In the genomic region with DNA sequence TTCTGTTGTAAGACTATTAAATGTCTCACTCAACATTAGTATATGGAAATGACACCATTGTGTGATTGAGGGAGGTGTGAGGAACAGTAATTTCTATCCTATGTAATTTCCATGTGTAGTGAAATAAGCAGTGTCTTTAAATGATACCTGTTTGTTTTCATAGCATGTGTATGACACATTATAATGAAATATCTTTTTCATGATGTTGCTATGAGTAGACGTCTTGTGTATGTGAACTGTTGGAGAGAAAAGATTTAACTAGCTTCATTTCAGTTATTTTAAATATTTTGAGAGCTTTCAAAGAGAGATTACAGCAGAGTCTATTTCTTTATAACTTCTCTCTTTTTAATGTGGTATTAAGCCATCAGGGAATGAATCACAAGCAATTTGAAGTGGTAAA, we compare ENCODE assay signal across 32 cellular contexts.
"Had no signal": no experiment of that assay in that cellular context is flagged by ENCODE, and none has a peak within 500 bp of the region (broad histone marks: within the 10 kb centered on the region; RNA-seq: fewer than 3 reads in every experiment).

No MANE protein-coding gene starts in this region.

- H3K4me3 ChIP-seq: Peyer's patch had no signal

- FAIRE-seq: colon had no signal

- DNase-seq: activated CD4-positive, alpha-beta T cell treated with anti-CD3 and anti-CD28 coated beads for 1 hour; activated CD4-positive, alpha-beta T cell treated with anti-CD3 and anti-CD28 coated beads for 48 hours; activated CD4-positive, alpha-beta T cell treated with anti-CD3 and anti-CD28 coated beads, Interleukin-2, amount 50 U/mL, for 4 hours; activated CD4-positive, CD25-positive, alpha-beta regulatory T cell; activated CD8-positive, alpha-beta T cell treated with anti-CD3 and anti-CD28 coated beads for 36 hours; activated effector memory CD4-positive, alpha-beta T cell treated with Interleukin-2 at 50 U/mL for 16 hours; activated naive CD4-positive, alpha-beta T cell treated with anti-CD3 and anti-CD28 coated beads, Interleukin-2, amount 10 ng/mL, durations not matched to agents 7 days and 5 days; activated naive CD8-positive, alpha-beta T cell treated with anti-CD3 and anti-CD28 coated beads, Interleukin-2, amount 50 U/mL, for 24 hours; activated T-cell treated with anti-CD3 and anti-CD28 coated beads, Interleukin-2, amount 50 U/mL, for 4 hours; anterior cingulate cortex; central memory CD4-positive, alpha-beta T cell; Kasumi-1; NCI-H1092 treated with DMSO at 0.1 percent for 48 hours; NCI-H1417; NCI-H146; NCI-H187; NCI-H2029 treated with DMSO at 0.1 percent for 48 hours; NCI-H2171 treated with DMSO at 0.1 percent for 48 hours; NCI-H2227 treated with DMSO at 0.1 percent for 48 hours; NCI-H446; NCI-H510A treated with DMSO at 0.1 percent for 48 hours; NK-92 treated with Interleukin-12 subunit alpha and Interleukin-12 subunit beta, amount 100 ng/mL, for 24 hours; PC-3; Peyer's patch; SIG-M5; SW 1271; T-helper 1 cell; T1000; WERI-Rb-1 had no signal

- H3K27me3 Mint-ChIP-seq: activated CD8-positive, alpha-beta T cell treated with anti-CD3 and anti-CD28 coated beads for 36 hours; activated naive CD4-positive, alpha-beta T cell treated with anti-CD3 and anti-CD28 coated beads, Interleukin-2, amount 10 ng/mL, durations not matched to agents 7 days and 5 days; activated naive CD8-positive, alpha-beta T cell; activated naive CD8-positive, alpha-beta T cell treated with anti-CD3 and anti-CD28 coated beads, Interleukin-2, amount 50 U/mL, for 24 hours; brain had no signal

- H3K4me1 Mint-ChIP-seq: activated naive CD4-positive, alpha-beta T cell treated with anti-CD3 and anti-CD28 coated beads, Interleukin-2, amount 10 ng/mL, durations not matched to agents 7 days and 5 days; activated naive CD8-positive, alpha-beta T cell treated with anti-CD3 and anti-CD28 coated beads, Interleukin-2, amount 50 U/mL, for 24 hours; brain had no signal

- H3K27ac Mint-ChIP-seq: activated CD8-positive, alpha-beta T cell treated with anti-CD3 and anti-CD28 coated beads for 36 hours; activated naive CD4-positive, alpha-beta T cell treated with anti-CD3 and anti-CD28 coated beads, Interleukin-2, amount 10 ng/mL, durations not matched to agents 7 days and 5 days; activated naive CD8-positive, alpha-beta T cell; activated naive CD8-positive, alpha-beta T cell treated with anti-CD3 and anti-CD28 coated beads, Interleukin-2, amount 50 U/mL, for 24 hours; brain had no signal

- H3K4me3 Mint-ChIP-seq: activated CD8-positive, alpha-beta T cell treated with anti-CD3 and anti-CD28 coated beads for 36 hours; activated naive CD4-positive, alpha-beta T cell treated with anti-CD3 and anti-CD28 coated beads, Interleukin-2, amount 10 ng/mL, durations not matched to agents 7 days and 5 days; activated naive CD8-positive, alpha-beta T cell; activated naive CD8-positive, alpha-beta T cell treated with anti-CD3 and anti-CD28 coated beads, Interleukin-2, amount 50 U/mL, for 24 hours; activated T-cell treated with anti-CD3 and anti-CD28 coated beads, Interleukin-2, amount 50 U/mL, for 4 hours; brain had no signal

- H3K9me3 Mint-ChIP-seq: activated CD8-positive, alpha-beta T cell treated with anti-CD3 and anti-CD28 coated beads for 36 hours; activated naive CD4-positive, alpha-beta T cell treated with anti-CD3 and anti-CD28 coated beads, Interleukin-2, amount 10 ng/mL, durations not matched to agents 7 days and 5 days; activated naive CD8-positive, alpha-beta T cell treated with anti-CD3 and anti-CD28 coated beads, Interleukin-2, amount 50 U/mL, for 24 hours; activated T-cell treated with anti-CD3 and anti-CD28 coated beads, Interleukin-2, amount 50 U/mL, for 4 hours; brain had no signal
